Comparison of ENCODE assay signal across 15 cellular contexts in the genomic region with DNA sequence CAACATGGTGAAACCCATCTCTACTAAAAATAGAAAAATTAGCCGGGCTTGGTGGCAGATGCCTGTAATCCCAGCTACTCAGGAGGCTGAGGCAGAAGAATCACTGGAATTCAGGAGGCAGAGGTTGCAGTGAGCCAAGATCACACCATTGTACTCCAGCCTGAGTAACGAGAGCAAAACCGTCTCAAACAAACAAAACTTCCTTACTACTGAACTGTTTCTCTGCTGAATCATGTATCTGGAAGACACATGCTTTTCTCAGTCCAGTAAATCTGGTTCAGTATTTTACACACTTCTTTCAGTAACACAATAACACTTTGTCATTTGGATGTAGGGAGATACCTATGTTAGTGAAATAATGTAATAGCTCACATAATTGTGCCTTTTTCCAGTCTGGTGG. TPM values are rescaled to one million over a fixed set of nuclear protein-coding genes. Genes with fewer than 3 reads are reported as not detected.
DNase-seq lines count a peak whose midpoint lies in the region; ATAC-seq and TF ChIP-seq lines count a peak whose summit lies in the region.
"Had no signal": no experiment of that assay in that cellular context is flagged by ENCODE, and none has a peak within 500 bp of the region (broad histone marks: within the 10 kb centered on the region; RNA-seq: fewer than 3 reads in every experiment).

No MANE protein-coding gene starts in this region.

- H3K27me3 ChIP-seq in AG04450 (ENCODE audit: control insufficient read depth, insufficient read depth, low read length) (no peaks in the 10 kb centered on the region), upper lobe of right lung (no peaks in the 10 kb centered on the region)
- H3K27me3 ChIP-seq: esophagus squamous epithelium, right lobe of liver had no signal

- H3K9me3 ChIP-seq in AG04450 (ENCODE audit: control insufficient read depth, insufficient read depth, low read length) (no peaks in the 10 kb centered on the region), upper lobe of right lung (no peaks in the 10 kb centered on the region)
- H3K9me3 ChIP-seq: esophagus squamous epithelium, right lobe of liver had no signal

- peaks cover 16% of the 10 kb centered on the region for H3K36me3 ChIP-seq in upper lobe of right lung
- H3K36me3 ChIP-seq: right lobe of liver had no signal

- H3K4me3 ChIP-seq in AG04450 (ENCODE audit: low read depth, low read length) (no peak overlapping the region), upper lobe of right lung (no peak overlapping the region)
- H3K4me3 ChIP-seq: esophagus squamous epithelium, GM12878, right lobe of liver had no signal

- POLR2A ChIA-PET in AG04450 (lab: Yijun Ruan, JAX) = no interaction called here

- ATAC-seq in upper lobe of right lung (no peak), HG03097 (IDR thresholded peaks at IDR 0.05; ENCODE audit: low FRiP score, unreplicated experiment) (no peak), left colon (no peak)
- ATAC-seq: GM12878 had no signal

- DNase-seq in AG04450 (ENCODE audit: low read depth, low spot score) (peak; percentile 58), HCEC 1CT (peak; percentile 77), dermis blood vessel endothelial cell (peak; percentile 4), kidney tubule cell (ENCODE audit: low spot score) (peak; percentile 54), upper lobe of right lung (no peak), NCI-H146 (lab: John Stamatoyannopoulos, UW) (no peak), left colon (no peak)
- DNase-seq: esophagus squamous epithelium; NCI-H526 treated with DMSO at 0.1 percent for 48 hours; right lobe of liver; Right ventricle myocardium superior; stimulated activated CD4-positive, alpha-beta T cell treated with anti-CD3 and anti-CD28 coated beads, Interleukin-1b, Interleukin-23, amount 100 ng/mL, for 48 hours had no signal

- H3K27ac ChIP-seq in AG04450 (ENCODE audit: low read depth, low read length) (peak overlapping the region; percentile 83), upper lobe of right lung (no peak overlapping the region)
- H3K27ac ChIP-seq: esophagus squamous epithelium, HL-60, right lobe of liver had no signal

- CTCF ChIA-PET in AG04450 (lab: Charles Lee) = interaction anchor here (0.6 kb wide), 1 partner anchor 188 kb away, joined by 3 read pairs; no protein-coding TSS in a partner anchor

- TF ChIP-seq CTCF in AG04450 (IDR thresholded peaks at IDR 0.05; ENCODE audit: low read depth, low read length) (no peak), upper lobe of right lung (IDR thresholded peaks at IDR 0.05) (no peak)

- no peaks in the 10 kb centered on the region for H3K4me1 ChIP-seq in upper lobe of right lung
- H3K4me1 ChIP-seq: right lobe of liver had no signal

- intact Hi-C loops in upper lobe of right lung (cut with DNase I) (no loop called here), left colon (cut with DNase I, micrococcal nuclease) (no loop called here)

RNA-seq across cellular contexts. Expression of gene TRMT10B, which starts 7.9 kb away (rescaled TPM):
- polyA plus RNA-seq in AG04450 (2011; rRNA removed) = 6.3 and 6.9 TPM in 2 replicates
- polyA minus RNA-seq in AG04450 (2011; rRNA and poly(A)+ RNA removed) = 1.9 and 2.6 TPM in 2 replicates
- total RNA-seq in dermis blood vessel endothelial cell (2.0 and 2.8 TPM in 2 replicates), upper lobe of right lung (11.8 TPM), left colon (1 to 10 TPM; 6.6 to 7.2 TPM)

RNA-seq across cellular contexts. Expression of gene EXOSC3, which starts 23.4 kb away (rescaled TPM):
- 19.9 and 29.1 TPM in 2 replicates for polyA plus RNA-seq in AG04450 (2011; rRNA removed)
- polyA minus RNA-seq in AG04450 (2011; rRNA and poly(A)+ RNA removed) = 9.2 and 30.1 TPM in 2 replicates
- total RNA-seq in dermis blood vessel endothelial cell = 28.7 and 29.4 TPM in 2 replicates
- 23.7 TPM for total RNA-seq in upper lobe of right lung
- total RNA-seq in left colon = 10 to 100 TPM; 30.5 to 31.4 TPM

RNA-seq across cellular contexts. Expression of gene DCAF10, which starts 39.1 kb away (rescaled TPM):
- 26.4 and 28.7 TPM in 2 replicates for polyA plus RNA-seq in AG04450 (2011; rRNA removed)
- 32.9 and 39.5 TPM in 2 replicates for polyA minus RNA-seq in AG04450 (2011; rRNA and poly(A)+ RNA removed)
- 22.8 and 51.7 TPM in 2 replicates for total RNA-seq in dermis blood vessel endothelial cell
- 25.2 TPM for total RNA-seq in upper lobe of right lung
- total RNA-seq in left colon = 10 to 100 TPM; 21.2 to 26.9 TPM

Comparison
In these comparisons a context has a peak if more than half of its experiments do, and no peak if none do; other contexts are left out.
1. DNase-seq: peak in AG04450 (single experiment), HCEC 1CT (single experiment), dermis blood vessel endothelial cell (single experiment) and kidney tubule cell (single experiment); none in upper lobe of right lung (single experiment), NCI-H146 (single experiment) and left colon (0 of 2).